21 cellular contexts compared by ENCODE assay signal in genomic region chr4:25958110-25958509, GRCh38.
"Had no signal": no experiment of that assay in that cellular context is flagged by ENCODE, and none has a peak within 500 bp of the region (broad histone marks: within the 10 kb centered on the region; RNA-seq: fewer than 3 reads in every experiment).

No MANE protein-coding gene starts in this region.

- H3K9me3 ChIP-seq: SJSA1 had no signal

- H3K27ac ChIP-seq: HL-60, KMS-11, SJSA1, SK-N-MC had no signal

- ATAC-seq: K562 had no signal

- H3K4me1 ChIP-seq: SJSA1 had no signal

- H3K36me3 ChIP-seq: SJSA1 had no signal

- DNase-seq: MM.1S, NCI-H1092 treated with DMSO at 0.1 percent for 48 hours, NCI-H1436, NCI-H187, NCI-H2029, NCI-H2081 treated with DMSO at 0.1 percent for 48 hours, NCI-H2171, NCI-H226, NCI-H446, NCI-H510A, NCI-H524 treated with DMSO at 0.1 percent for 48 hours, NCI-H69, NCI-H774, Right ventricle myocardium superior, RPMI8226, SIG-M5 had no signal

- H3K4me3 ChIP-seq: K562, SJSA1, SK-N-MC had no signal
